15 cellular contexts compared by ENCODE assay signal in the genomic region with DNA sequence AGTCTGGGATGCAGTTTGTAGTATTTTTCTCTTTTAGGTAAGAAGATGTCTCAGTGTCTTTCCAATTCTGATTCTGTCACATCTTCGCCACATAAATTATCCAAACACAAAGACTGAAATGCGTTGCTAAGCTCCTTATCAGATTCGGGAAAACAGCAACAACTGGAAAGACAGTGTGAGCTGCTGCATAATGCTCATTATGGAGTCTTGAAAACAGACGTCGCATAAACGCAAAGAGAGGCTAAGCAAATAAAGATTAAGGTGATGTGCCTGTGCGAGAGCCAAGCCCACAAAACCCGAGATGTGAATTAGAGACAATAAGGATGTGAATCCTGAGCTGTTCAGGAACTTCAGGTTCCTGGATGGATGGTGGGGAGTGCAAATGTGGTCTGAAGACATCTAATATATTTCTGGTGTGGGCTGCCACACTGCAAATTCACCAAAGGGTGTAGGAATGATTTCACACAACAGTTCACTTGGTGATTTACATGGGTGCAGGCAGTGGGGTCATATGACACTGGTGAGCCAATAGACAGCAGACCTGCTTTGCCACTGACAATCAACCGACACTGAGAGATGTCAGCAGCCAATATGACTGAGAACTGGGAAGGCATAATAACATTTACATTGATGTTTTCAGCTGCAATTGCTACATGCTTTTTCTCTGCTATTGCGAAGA.
DNase-seq lines count a peak whose midpoint lies in the region; ATAC-seq lines count a peak whose summit lies in the region.
"Had no signal": no experiment of that assay in that cellular context is flagged by ENCODE, and none has a peak within 500 bp of the region (broad histone marks: within the 10 kb centered on the region; RNA-seq: fewer than 3 reads in every experiment).

No MANE protein-coding gene starts in this region.

- no peaks in the 10 kb centered on the region for H3K36me3 Mint-ChIP-seq in stimulated activated effector memory CD8-positive, alpha-beta T cell treated with anti-CD3 and anti-CD28 coated beads, Interleukin-12 subunit alpha, Interleukin-12 subunit beta, amount 100 ng/mL, for 72 hours
- H3K36me3 Mint-ChIP-seq: activated naive CD8-positive, alpha-beta T cell had no signal

- H3K9me3 Mint-ChIP-seq in stimulated activated effector memory CD8-positive, alpha-beta T cell treated with anti-CD3 and anti-CD28 coated beads, Interleukin-12 subunit alpha, Interleukin-12 subunit beta, amount 100 ng/mL, for 72 hours, result no peaks in the 10 kb centered on the region

- no peak overlapping the region for H3K27ac Mint-ChIP-seq in stimulated activated effector memory CD8-positive, alpha-beta T cell treated with anti-CD3 and anti-CD28 coated beads, Interleukin-12 subunit alpha, Interleukin-12 subunit beta, amount 100 ng/mL, for 72 hours
- H3K27ac Mint-ChIP-seq: activated naive CD8-positive, alpha-beta T cell had no signal

- H3K4me3 Mint-ChIP-seq in stimulated activated effector memory CD8-positive, alpha-beta T cell treated with anti-CD3 and anti-CD28 coated beads, Interleukin-12 subunit alpha, Interleukin-12 subunit beta, amount 100 ng/mL, for 72 hours, result no peak overlapping the region
- H3K4me3 Mint-ChIP-seq: activated naive CD8-positive, alpha-beta T cell had no signal

- DNase-seq in NCI-H510A treated with DMSO at 0.1 percent for 48 hours (lab: John Stamatoyannopoulos, UW), result peak; percentile 56
- no peak for DNase-seq in NCI-H510A (lab: John Stamatoyannopoulos, UW)
- peak; percentile 86 for DNase-seq in NCI-H526 treated with DMSO at 0.1 percent for 48 hours (lab: John Stamatoyannopoulos, UW)
- DNase-seq in caudate nucleus (lab: John Stamatoyannopoulos, UW), result peak in 47 of 61 donors; percentile 3 to 94 (median 40)
- DNase-seq in stimulated activated effector memory CD8-positive, alpha-beta T cell treated with anti-CD3 and anti-CD28 coated beads, Interleukin-12 subunit alpha, Interleukin-12 subunit beta, amount 100 ng/mL, for 72 hours (ENCODE audit: low spot score in 2 of 2), result no peak
- no peak for DNase-seq in activated CD8-positive, alpha-beta memory T cell treated with anti-CD3 and anti-CD28 coated beads, Interleukin-2, amount 50 U/mL, for 4 hours
- DNase-seq: activated CD8-positive, alpha-beta memory T cell treated with anti-CD3 and anti-CD28 coated beads, Interleukin-2, amount 50 U/mL, for 48 hours; gastrocnemius medialis; KBM-7; SIG-M5; trophoblast cell had no signal

- peak; percentile 24 for ATAC-seq in stimulated activated effector memory CD8-positive, alpha-beta T cell treated with anti-CD3 and anti-CD28 coated beads, Interleukin-12 subunit alpha, Interleukin-12 subunit beta, amount 100 ng/mL, for 72 hours
- ATAC-seq in HG02938 (IDR thresholded peaks at IDR 0.05; ENCODE audit: unreplicated experiment) (no peak), HG03520 (IDR thresholded peaks at IDR 0.05; ENCODE audit: unreplicated experiment) (no peak)
- ATAC-seq: gastrocnemius medialis had no signal

- H3K27ac ChIP-seq in caudate nucleus (ENCODE audit: low read depth, low read length), result peak overlapping the region; percentile 75
- H3K27ac ChIP-seq: gastrocnemius medialis, prostate gland had no signal

- no peaks in the 10 kb centered on the region for H3K4me1 Mint-ChIP-seq in stimulated activated effector memory CD8-positive, alpha-beta T cell treated with anti-CD3 and anti-CD28 coated beads, Interleukin-12 subunit alpha, Interleukin-12 subunit beta, amount 100 ng/mL, for 72 hours

Comparison
In these comparisons a context has a peak if more than half of its experiments do, and no peak if none do; other contexts are left out.
1. DNase-seq: peak in NCI-H510A treated with DMSO at 0.1 percent for 48 hours (single experiment), NCI-H526 treated with DMSO at 0.1 percent for 48 hours (single experiment) and caudate nucleus (47 of 61); none in NCI-H510A (single experiment), stimulated activated effector memory CD8-positive, alpha-beta T cell treated with anti-CD3 and anti-CD28 coated beads, Interleukin-12 subunit alpha, Interleukin-12 subunit beta, amount 100 ng/mL, for 72 hours (0 of 2) and activated CD8-positive, alpha-beta memory T cell treated with anti-CD3 and anti-CD28 coated beads, Interleukin-2, amount 50 U/mL, for 4 hours (single experiment).